10 cellular contexts compared by ENCODE assay signal in genomic region chr2:174787485-174788205, GRCh38. TPM values are rescaled to one million over a fixed set of nuclear protein-coding genes. Genes with fewer than 3 reads are reported as not detected.
DNase-seq lines count a peak whose midpoint lies in the region; ATAC-seq and TF ChIP-seq lines count a peak whose summit lies in the region.
"Had no signal": no experiment of that assay in that cellular context is flagged by ENCODE, and none has a peak within 500 bp of the region (broad histone marks: within the 10 kb centered on the region; RNA-seq: fewer than 3 reads in every experiment).

No MANE protein-coding gene starts in this region.

- H3K4me3 Mint-ChIP-seq in CD4-positive, alpha-beta T cell, result no peak overlapping the region
- no peak overlapping the region for H3K4me3 Mint-ChIP-seq in central memory CD8-positive, alpha-beta T cell

- intact Hi-C loops in CD4-positive, alpha-beta T cell (cut with DNase I, micrococcal nuclease), result loop anchor here in 1 of 2 experiments (1.0 kb wide), 1 partner anchor 31 kb away; no protein-coding TSS in a partner anchor

- TF ChIP-seq CTCF in CD4-positive, alpha-beta T cell (IDR thresholded peaks at IDR 0.05), result no peak

- POLR2A ChIA-PET in CD4-positive, alpha-beta T cell (lab: Charles Lee), result interaction anchor here (0.6 to 1.6 kb wide), 2 partner anchors 8 to 186 kb away, joined by 3 to 4 read pairs; no protein-coding TSS in a partner anchor

- H3K9me3 ChIP-seq in CD4-positive, alpha-beta T cell (ENCODE audit: control insufficient read depth, low read length), result no peaks in the 10 kb centered on the region

- H3K9me3 Mint-ChIP-seq in CD4-positive, alpha-beta T cell, result no peaks in the 10 kb centered on the region
- no peaks in the 10 kb centered on the region for H3K9me3 Mint-ChIP-seq in central memory CD8-positive, alpha-beta T cell

- H3K27ac ChIP-seq in CD4-positive, alpha-beta T cell (ENCODE audit: low read depth, low read length), result no peak overlapping the region
- H3K27ac ChIP-seq: HL-60 had no signal

- no peaks in the 10 kb centered on the region for H3K27me3 Mint-ChIP-seq in CD4-positive, alpha-beta T cell
- no peaks in the 10 kb centered on the region for H3K27me3 Mint-ChIP-seq in central memory CD8-positive, alpha-beta T cell

- peak overlapping the region; percentile 28 for H3K27ac Mint-ChIP-seq in CD4-positive, alpha-beta T cell
- peak overlapping the region; percentile 36 for H3K27ac Mint-ChIP-seq in central memory CD8-positive, alpha-beta T cell (ENCODE audit: low read depth)

- peaks cover 9% of the 10 kb centered on the region for H3K4me1 Mint-ChIP-seq in CD4-positive, alpha-beta T cell (ENCODE audit: low read depth)
- H3K4me1 Mint-ChIP-seq in central memory CD8-positive, alpha-beta T cell, result peaks cover 5% of the 10 kb centered on the region

- no peak for ATAC-seq in CD4-positive, alpha-beta T cell (ENCODE audit: poor library complexity)
- ATAC-seq in central memory CD8-positive, alpha-beta T cell (replicated peaks; ENCODE audit: extremely low read depth, poor library complexity, severe bottlenecking), result no peak
- ATAC-seq in GM21447 (IDR thresholded peaks at IDR 0.05; ENCODE audit: unreplicated experiment), result no peak
- no peak for ATAC-seq in GM19035 (IDR thresholded peaks at IDR 0.05; ENCODE audit: unreplicated experiment)
- ATAC-seq in HG02798 (IDR thresholded peaks at IDR 0.05; ENCODE audit: poor library complexity, unreplicated experiment), result no peak

- H3K4me3 ChIP-seq in Jurkat, Clone E6-1 (ENCODE audit: low read length), result no peak overlapping the region

- CTCF ChIA-PET in CD4-positive, alpha-beta T cell (lab: Charles Lee), result interaction anchor here (0.8 to 0.9 kb wide), 2 partner anchors 39 to 127 kb away, joined by 3 to 4 read pairs; no protein-coding TSS in a partner anchor

- DNase-seq in CD4-positive, alpha-beta T cell, result no peak
- DNase-seq in Jurkat, Clone E6-1 (ENCODE audit: low read depth, low spot score), result peak; percentile 57
- DNase-seq in central memory CD8-positive, alpha-beta T cell (ENCODE audit: low spot score in 2 of 2), result no peak
- DNase-seq in myocyte (ENCODE audit: low read depth) (peak; percentile 79), SHP77 (lab: John Stamatoyannopoulos, UW) (no peak)

- no peaks in the 10 kb centered on the region for H3K36me3 Mint-ChIP-seq in CD4-positive, alpha-beta T cell (ENCODE audit: low read depth)
- H3K36me3 Mint-ChIP-seq in central memory CD8-positive, alpha-beta T cell (ENCODE audit: insufficient read depth), result no peaks in the 10 kb centered on the region

- no peaks in the 10 kb centered on the region for H3K27me3 ChIP-seq in CD4-positive, alpha-beta T cell (ENCODE audit: control insufficient read depth, insufficient read depth, low read length)

RNA-seq across cellular contexts. Expression of gene CHRNA1, which starts 23.4 kb away (rescaled TPM):
- under 1 TPM; 0.17 to 0.19 TPM for total RNA-seq in CD4-positive, alpha-beta T cell
- polyA plus RNA-seq in Jurkat, Clone E6-1 (2012; ENCODE audit: insufficient read depth, insufficient read length), result not detected
- 1,841 and 1,867 TPM in 2 replicates for total RNA-seq in myocyte
- 770 TPM for polyA plus RNA-seq in myocyte (2012)
- total RNA-seq: T-helper 1 cell treated with Interleukin-12 subunit alpha and Interleukin-12 subunit beta and Interleukin-4 antibody, amounts not matched to agents 30 ng/mL and 1 ng/mL, for 36 hours had no signal

Comparison
In these comparisons a context has a peak if more than half of its experiments do, and no peak if none do; other contexts are left out.
1. DNase-seq: peak in Jurkat, Clone E6-1 (single experiment) and myocyte (single experiment); none in CD4-positive, alpha-beta T cell (0 of 10), central memory CD8-positive, alpha-beta T cell (0 of 2) and SHP77 (0 of 2).
2. RNA of gene CHRNA1, which starts 23.4 kb away (total RNA-seq): 1,841 to 1,867 TPM in myocyte; 0.17 to 0.19 TPM in CD4-positive, alpha-beta T cell; every median in the first group is over 1,000 times any median in the second.